Comparison of ENCODE assay signal across 1 cellular context in the genomic region with DNA sequence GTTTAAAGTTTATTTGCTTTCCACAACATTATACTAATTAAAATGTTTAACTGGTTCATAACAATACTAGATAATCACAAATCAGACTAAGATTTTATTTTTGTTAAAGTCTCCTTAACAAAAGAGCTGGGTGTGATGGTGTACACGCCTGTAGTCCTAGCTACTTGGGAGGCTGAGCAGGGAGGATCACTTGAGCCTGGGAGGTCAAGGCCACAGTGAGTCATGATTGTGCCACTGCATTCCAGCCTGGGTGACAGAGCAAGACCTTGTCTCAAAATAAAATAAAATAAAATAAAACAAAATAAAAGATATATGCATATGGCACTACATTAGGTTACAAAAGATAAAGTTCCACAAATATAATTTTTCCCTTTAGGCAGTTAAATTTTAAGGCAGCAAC.
TF ChIP-seq lines count a peak whose summit lies in the region.

No MANE protein-coding gene starts in this region.

TF ChIP-seq in GM12878, 131 proteins besides CTCF, POLR2A, EP300 and RAD21 (continued from another document):
- TF ChIP-seq, protein P1, sequence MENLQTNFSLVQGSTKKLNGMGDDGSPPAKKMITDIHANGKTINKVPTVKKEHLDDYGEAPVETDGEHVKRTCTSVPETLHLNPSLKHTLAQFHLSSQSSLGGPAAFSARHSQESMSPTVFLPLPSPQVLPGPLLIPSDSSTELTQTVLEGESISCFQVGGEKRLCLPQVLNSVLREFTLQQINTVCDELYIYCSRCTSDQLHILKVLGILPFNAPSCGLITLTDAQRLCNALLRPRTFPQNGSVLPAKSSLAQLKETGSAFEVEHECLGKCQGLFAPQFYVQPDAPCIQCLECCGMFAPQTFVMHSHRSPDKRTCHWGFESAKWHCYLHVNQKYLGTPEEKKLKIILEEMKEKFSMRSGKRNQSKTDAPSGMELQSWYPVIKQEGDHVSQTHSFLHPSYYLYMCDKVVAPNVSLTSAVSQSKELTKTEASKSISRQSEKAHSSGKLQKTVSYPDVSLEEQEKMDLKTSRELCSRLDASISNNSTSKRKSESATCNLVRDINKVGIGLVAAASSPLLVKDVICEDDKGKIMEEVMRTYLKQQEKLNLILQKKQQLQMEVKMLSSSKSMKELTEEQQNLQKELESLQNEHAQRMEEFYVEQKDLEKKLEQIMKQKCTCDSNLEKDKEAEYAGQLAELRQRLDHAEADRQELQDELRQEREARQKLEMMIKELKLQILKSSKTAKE (IDR thresholded peaks at IDR 0.05; ENCODE audit: low read depth, poor library complexity, severe bottlenecking), result no peak
- TF ChIP-seq NR2C2 (IDR thresholded peaks at IDR 0.05; ENCODE audit: borderline replicate concordance, control insufficient read depth, insufficient read length, low read depth), result no peak
- TF ChIP-seq ZNF217 (IDR thresholded peaks at IDR 0.05), result no peak
- TF ChIP-seq SMAD5 (IDR thresholded peaks at IDR 0.05; ENCODE audit: low read depth), result no peak
- TF ChIP-seq IKZF1 (conservative IDR thresholded peaks at IDR 0.05), result no peak
- TF ChIP-seq, protein P2, sequence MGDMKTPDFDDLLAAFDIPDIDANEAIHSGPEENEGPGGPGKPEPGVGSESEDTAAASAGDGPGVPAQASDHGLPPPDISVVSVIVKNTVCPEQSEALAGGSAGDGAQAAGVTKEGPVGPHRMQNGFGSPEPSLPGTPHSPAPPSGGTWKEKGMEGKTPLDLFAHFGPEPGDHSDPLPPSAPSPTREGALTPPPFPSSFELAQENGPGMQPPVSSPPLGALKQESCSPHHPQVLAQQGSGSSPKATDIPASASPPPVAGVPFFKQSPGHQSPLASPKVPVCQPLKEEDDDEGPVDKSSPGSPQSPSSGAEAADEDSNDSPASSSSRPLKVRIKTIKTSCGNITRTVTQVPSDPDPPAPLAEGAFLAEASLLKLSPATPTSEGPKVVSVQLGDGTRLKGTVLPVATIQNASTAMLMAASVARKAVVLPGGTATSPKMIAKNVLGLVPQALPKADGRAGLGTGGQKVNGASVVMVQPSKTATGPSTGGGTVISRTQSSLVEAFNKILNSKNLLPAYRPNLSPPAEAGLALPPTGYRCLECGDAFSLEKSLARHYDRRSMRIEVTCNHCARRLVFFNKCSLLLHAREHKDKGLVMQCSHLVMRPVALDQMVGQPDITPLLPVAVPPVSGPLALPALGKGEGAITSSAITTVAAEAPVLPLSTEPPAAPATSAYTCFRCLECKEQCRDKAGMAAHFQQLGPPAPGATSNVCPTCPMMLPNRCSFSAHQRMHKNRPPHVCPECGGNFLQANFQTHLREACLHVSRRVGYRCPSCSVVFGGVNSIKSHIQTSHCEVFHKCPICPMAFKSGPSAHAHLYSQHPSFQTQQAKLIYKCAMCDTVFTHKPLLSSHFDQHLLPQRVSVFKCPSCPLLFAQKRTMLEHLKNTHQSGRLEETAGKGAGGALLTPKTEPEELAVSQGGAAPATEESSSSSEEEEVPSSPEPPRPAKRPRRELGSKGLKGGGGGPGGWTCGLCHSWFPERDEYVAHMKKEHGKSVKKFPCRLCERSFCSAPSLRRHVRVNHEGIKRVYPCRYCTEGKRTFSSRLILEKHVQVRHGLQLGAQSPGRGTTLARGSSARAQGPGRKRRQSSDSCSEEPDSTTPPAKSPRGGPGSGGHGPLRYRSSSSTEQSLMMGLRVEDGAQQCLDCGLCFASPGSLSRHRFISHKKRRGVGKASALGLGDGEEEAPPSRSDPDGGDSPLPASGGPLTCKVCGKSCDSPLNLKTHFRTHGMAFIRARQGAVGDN (IDR thresholded peaks at IDR 0.05), result no peak
- TF ChIP-seq ZNF207 (IDR thresholded peaks at IDR 0.05; ENCODE audit: borderline replicate concordance), result no peak
- no peak for TF ChIP-seq CREM (IDR thresholded peaks at IDR 0.05; ENCODE audit: low read depth)
- TF ChIP-seq NFIC (IDR thresholded peaks at IDR 0.05; ENCODE audit: low read depth, low read length), result no peak
- TF ChIP-seq BMI1 (IDR thresholded peaks at IDR 0.05; ENCODE audit: borderline replicate concordance), result no peak
- no peak for TF ChIP-seq BACH1 (IDR thresholded peaks at IDR 0.05; ENCODE audit: borderline replicate concordance)
- no peak for TF ChIP-seq NFYA (IDR thresholded peaks at IDR 0.05; ENCODE audit: borderline replicate concordance, low read depth, low read length)
- TF ChIP-seq, protein P3, sequence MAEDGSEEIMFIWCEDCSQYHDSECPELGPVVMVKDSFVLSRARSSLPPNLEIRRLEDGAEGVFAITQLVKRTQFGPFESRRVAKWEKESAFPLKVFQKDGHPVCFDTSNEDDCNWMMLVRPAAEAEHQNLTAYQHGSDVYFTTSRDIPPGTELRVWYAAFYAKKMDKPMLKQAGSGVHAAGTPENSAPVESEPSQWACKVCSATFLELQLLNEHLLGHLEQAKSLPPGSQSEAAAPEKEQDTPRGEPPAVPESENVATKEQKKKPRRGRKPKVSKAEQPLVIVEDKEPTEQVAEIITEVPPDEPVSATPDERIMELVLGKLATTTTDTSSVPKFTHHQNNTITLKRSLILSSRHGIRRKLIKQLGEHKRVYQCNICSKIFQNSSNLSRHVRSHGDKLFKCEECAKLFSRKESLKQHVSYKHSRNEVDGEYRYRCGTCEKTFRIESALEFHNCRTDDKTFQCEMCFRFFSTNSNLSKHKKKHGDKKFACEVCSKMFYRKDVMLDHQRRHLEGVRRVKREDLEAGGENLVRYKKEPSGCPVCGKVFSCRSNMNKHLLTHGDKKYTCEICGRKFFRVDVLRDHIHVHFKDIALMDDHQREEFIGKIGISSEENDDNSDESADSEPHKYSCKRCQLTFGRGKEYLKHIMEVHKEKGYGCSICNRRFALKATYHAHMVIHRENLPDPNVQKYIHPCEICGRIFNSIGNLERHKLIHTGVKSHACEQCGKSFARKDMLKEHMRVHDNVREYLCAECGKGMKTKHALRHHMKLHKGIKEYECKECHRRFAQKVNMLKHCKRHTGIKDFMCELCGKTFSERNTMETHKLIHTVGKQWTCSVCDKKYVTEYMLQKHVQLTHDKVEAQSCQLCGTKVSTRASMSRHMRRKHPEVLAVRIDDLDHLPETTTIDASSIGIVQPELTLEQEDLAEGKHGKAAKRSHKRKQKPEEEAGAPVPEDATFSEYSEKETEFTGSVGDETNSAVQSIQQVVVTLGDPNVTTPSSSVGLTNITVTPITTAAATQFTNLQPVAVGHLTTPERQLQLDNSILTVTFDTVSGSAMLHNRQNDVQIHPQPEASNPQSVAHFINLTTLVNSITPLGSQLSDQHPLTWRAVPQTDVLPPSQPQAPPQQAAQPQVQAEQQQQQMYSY (CRISPR knock-in tag; IDR thresholded peaks at IDR 0.05), result no peak
TF ChIP-seq in GM12878: peak in this region for 0.
